ENCODE assay signal across 8 cellular contexts in the genomic region with DNA sequence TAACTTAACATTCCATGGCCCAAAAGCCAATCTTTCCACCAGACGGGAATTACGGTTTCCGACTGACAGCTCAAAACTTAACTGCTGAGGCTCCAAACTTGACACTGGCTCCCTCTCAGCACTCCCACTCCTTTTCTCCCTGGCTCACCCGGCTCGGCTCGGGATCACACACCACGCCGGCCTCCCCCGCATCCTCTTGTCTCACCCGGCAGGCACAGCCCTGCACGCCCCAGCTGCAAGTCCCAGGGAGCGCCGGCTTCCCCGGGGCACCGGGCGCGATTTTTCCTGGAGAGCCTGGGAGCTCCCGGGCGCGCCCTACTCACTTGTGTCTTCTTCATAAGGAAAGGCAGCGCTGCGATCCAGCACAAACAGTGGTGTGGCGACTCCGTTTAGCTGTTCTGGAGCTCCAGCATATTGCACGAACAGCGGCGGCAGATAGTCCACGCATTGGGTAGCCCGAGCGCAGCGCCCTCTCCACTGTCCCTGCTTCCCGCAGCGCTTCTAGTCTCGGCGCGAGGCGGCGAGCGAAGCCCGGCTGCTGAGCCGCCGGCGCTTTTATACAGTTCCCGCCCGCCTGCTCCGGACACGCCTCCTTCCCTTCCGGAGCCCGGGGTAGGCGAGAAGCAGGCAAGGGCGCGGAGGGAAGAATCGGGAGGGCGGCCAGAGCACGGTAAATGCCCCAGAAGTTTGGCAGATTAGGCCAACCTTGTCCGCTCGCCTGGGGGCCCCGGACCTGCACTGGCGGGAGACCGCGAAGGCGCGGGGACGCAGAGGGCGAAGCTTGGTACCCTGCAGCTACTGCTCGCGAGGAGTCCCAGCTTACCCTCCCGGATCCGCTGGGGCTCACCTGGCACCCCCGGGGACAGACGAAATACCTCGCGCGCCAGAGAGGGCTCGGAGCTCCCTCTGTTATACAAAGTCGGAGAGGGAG. TPM values are rescaled to one million over a fixed set of nuclear protein-coding genes. Genes with fewer than 3 reads are reported as not detected.
DNase-seq lines count a peak whose midpoint lies in the region; ATAC-seq, FAIRE-seq and TF ChIP-seq lines count a peak whose summit lies in the region.

A gene with protein sequence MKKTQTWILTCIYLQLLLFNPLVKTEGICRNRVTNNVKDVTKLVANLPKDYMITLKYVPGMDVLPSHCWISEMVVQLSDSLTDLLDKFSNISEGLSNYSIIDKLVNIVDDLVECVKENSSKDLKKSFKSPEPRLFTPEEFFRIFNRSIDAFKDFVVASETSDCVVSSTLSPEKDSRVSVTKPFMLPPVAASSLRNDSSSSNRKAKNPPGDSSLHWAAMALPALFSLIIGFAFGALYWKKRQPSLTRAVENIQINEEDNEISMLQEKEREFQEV (minus strand): TSS at position 531 of the 931 bp plus-strand sequence. CDS start 193 bp downstream, at position 338.

- H3K4me1 ChIP-seq in A549 (peaks cover 29% of the 10 kb centered on the region), muscle layer of colon (ENCODE audit: insufficient read depth, low read length) (peaks cover 24% of the 10 kb centered on the region), tibial nerve (peaks cover 0 to 39% (median 0%) of the 10 kb centered on the region in 4 donors)

- H3K4me3 ChIP-seq in A549 (peak within 1 kb of the TSS; percentile 70), muscle layer of colon (ENCODE audit: low read depth in 1 of 2, low read length in 2 of 2) (peak within 1 kb of the TSS; percentile 75 to 87), tibial nerve (peak within 1 kb of the TSS; percentile 62 to 90 (median 75))

- CTCF ChIA-PET in A549 (lab: Yijun Ruan, JAX): interaction anchor here (0.6 to 2.4 kb wide), 23 partner anchors 8 to 945 kb away, joined by 3 to 11 read pairs (median 4); partner anchors contain the start of gene GALNT4

- no peaks in the 10 kb centered on the region for H3K9me3 ChIP-seq in A549
- no peaks in the 10 kb centered on the region for H3K9me3 ChIP-seq in muscle layer of colon (ENCODE audit: low read length)
- no peaks in the 10 kb centered on the region for H3K9me3 ChIP-seq in tibial nerve

- TF ChIP-seq CTCF in A549 (IDR thresholded peaks at IDR 0.05) (peak; percentile 49), tibial nerve (IDR thresholded peaks at IDR 0.05) (peak; percentile 20 to 57 (median 38))

- FAIRE-seq in A549 (lab: Jason Lieb, UNC): no peak

- no peaks in the 10 kb centered on the region for H3K36me3 Mint-ChIP-seq in activated T-cell treated with anti-CD3 and anti-CD28 coated beads, Interleukin-2, amount 50 U/mL, for 4 hours (ENCODE audit: insufficient read depth)

- peaks cover 33% of the 10 kb centered on the region for H3K27me3 Mint-ChIP-seq in activated T-cell treated with anti-CD3 and anti-CD28 coated beads, Interleukin-2, amount 50 U/mL, for 4 hours (ENCODE audit: low read depth)

- peak within 1 kb of the TSS; percentile 65 to 86 for H3K27ac ChIP-seq in A549
- peak within 1 kb of the TSS; percentile 85 for H3K27ac ChIP-seq in muscle layer of colon (ENCODE audit: low read depth, low read length)
- H3K27ac ChIP-seq in tibial nerve: peak within 1 kb of the TSS; percentile 52 to 89 (median 76)

- peak within 1 kb of the TSS; percentile 71 for H3K9ac ChIP-seq in muscle layer of colon (ENCODE audit: low read length)

- H3K4me2 ChIP-seq in A549: peak within 1 kb of the TSS; percentile 86

- no peaks in the 10 kb centered on the region for H3K36me3 ChIP-seq in muscle layer of colon (ENCODE audit: insufficient read depth, low read length)
- H3K36me3 ChIP-seq in tibial nerve: no peaks in the 10 kb centered on the region

- DNase-seq in A549 (ENCODE audit: low read depth in 1 of 2, low spot score in 1 of 2): peak; percentile 80 to 84
- peak; percentile 90 for DNase-seq in NCI-H2227 (lab: John Stamatoyannopoulos, UW; ENCODE audit: unreplicated experiment)
- no peak for DNase-seq in activated T-cell treated with anti-CD3 and anti-CD28 coated beads, Interleukin-2, amount 50 U/mL, for 4 hours
- peak; percentile 87 for DNase-seq in fibroblast of peridontal ligament (ENCODE audit: extremely low read depth)
- DNase-seq in tibial nerve (ENCODE audit: low spot score in 2 of 2): peak; percentile 71 to 72

- POLR2A ChIA-PET in A549 (lab: Yijun Ruan, JAX): interaction anchor here (0.6 to 2.1 kb wide), 9 partner anchors 23 to 438 kb away, joined by 3 to 12 read pairs (median 3); partner anchors contain the start of genes CEP290 and TMTC3

- peaks cover 7% of the 10 kb centered on the region for H3K4me1 Mint-ChIP-seq in activated T-cell treated with anti-CD3 and anti-CD28 coated beads, Interleukin-2, amount 50 U/mL, for 4 hours (ENCODE audit: low read depth)

- peak; percentile 46 to 75 for TF ChIP-seq RAD21 in A549 (conservative IDR thresholded peaks at IDR 0.05 in 1 of 2, IDR thresholded peaks at IDR 0.05 in 1 of 2)

- ATAC-seq in A549 (peak; percentile 85 to 92), GM18858 (IDR thresholded peaks at IDR 0.05; ENCODE audit: unreplicated experiment) (peak; percentile 75), HG03159 (IDR thresholded peaks at IDR 0.05; ENCODE audit: unreplicated experiment) (peak; percentile 69)
- peak; percentile 60 to 66 for ATAC-seq in activated T-cell treated with anti-CD3 and anti-CD28 coated beads, Interleukin-2, amount 50 U/mL, for 4 hours

- peak within 1 kb of the TSS; percentile 61 for H3K4me3 Mint-ChIP-seq in activated T-cell treated with anti-CD3 and anti-CD28 coated beads, Interleukin-2, amount 50 U/mL, for 4 hours

- TF ChIP-seq POLR2A in A549 (IDR thresholded peaks at IDR 0.05; ENCODE audit: low read length): peak; percentile 95
- TF ChIP-seq POLR2A in tibial nerve (IDR thresholded peaks at IDR 0.05): peak; percentile 18 to 57

- TF ChIP-seq EP300 in A549 (IDR thresholded peaks at IDR 0.05) (no peak), tibial nerve (IDR thresholded peaks at IDR 0.05) (peak in 1 of 2 donors; percentile 93)

- H3K9me3 Mint-ChIP-seq in activated T-cell treated with anti-CD3 and anti-CD28 coated beads, Interleukin-2, amount 50 U/mL, for 4 hours: no peaks in the 10 kb centered on the region

- H3K27me3 ChIP-seq in muscle layer of colon (ENCODE audit: control insufficient read depth in 1 of 2, insufficient read depth in 2 of 2, low read length in 2 of 2) (no peaks in the 10 kb centered on the region), tibial nerve (no peaks in the 10 kb centered on the region)

- 2% methylated on average over 67 of the region's 76 CpGs for WGBS in A549 (ENCODE audit: missing lambda C conversion rate)
- WGBS in tibial nerve, 2 donors: 1% methylated on average over 42 to 49 of the region's 76 CpGs

TF ChIP-seq in A549, 52 proteins besides CTCF, POLR2A, EP300 and RAD21 (continues in another document):
- TF ChIP-seq BCL3 (IDR thresholded peaks at IDR 0.05): peak; percentile 66; the same call in 1 of the 3 replicates
- no peak for TF ChIP-seq FOSL2 (IDR thresholded peaks at IDR 0.05)
- no peak for TF ChIP-seq FOSL2 (CRISPR knock-in tag; IDR thresholded peaks at IDR 0.05)
- no peak for TF ChIP-seq HES2 (IDR thresholded peaks at IDR 0.05)
- TF ChIP-seq CBX8 (IDR thresholded peaks at IDR 0.05): no peak
- TF ChIP-seq FOSB (CRISPR knock-in tag; IDR thresholded peaks at IDR 0.05): no peak
- TF ChIP-seq, protein P1, sequence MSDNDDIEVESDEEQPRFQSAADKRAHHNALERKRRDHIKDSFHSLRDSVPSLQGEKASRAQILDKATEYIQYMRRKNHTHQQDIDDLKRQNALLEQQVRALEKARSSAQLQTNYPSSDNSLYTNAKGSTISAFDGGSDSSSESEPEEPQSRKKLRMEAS (IDR thresholded peaks at IDR 0.05): peak; percentile 88
- peak; percentile 98 for TF ChIP-seq HDAC2 (IDR thresholded peaks at IDR 0.05)
- peak in 1 of 2 experiments; percentile 63; a peak in 1 of 5 replicates for TF ChIP-seq JUN (IDR thresholded peaks at IDR 0.05)
- no peak for TF ChIP-seq ZFP36 (IDR thresholded peaks at IDR 0.05; ENCODE audit: borderline replicate concordance, partially characterized antibody)
- TF ChIP-seq, protein P2, sequence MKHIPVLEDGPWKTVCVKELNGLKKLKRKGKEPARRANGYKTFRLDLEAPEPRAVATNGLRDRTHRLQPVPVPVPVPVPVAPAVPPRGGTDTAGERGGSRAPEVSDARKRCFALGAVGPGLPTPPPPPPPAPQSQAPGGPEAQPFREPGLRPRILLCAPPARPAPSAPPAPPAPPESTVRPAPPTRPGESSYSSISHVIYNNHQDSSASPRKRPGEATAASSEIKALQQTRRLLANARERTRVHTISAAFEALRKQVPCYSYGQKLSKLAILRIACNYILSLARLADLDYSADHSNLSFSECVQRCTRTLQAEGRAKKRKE (CRISPR knock-in tag; IDR thresholded peaks at IDR 0.05; ENCODE audit: low read depth): no peak
- no peak for TF ChIP-seq KDM1A (IDR thresholded peaks at IDR 0.05; ENCODE audit: low read depth)
- no peak; the same call in 1 of the 2 replicates for TF ChIP-seq GATA3 (IDR thresholded peaks at IDR 0.05; ENCODE audit: borderline replicate concordance)
- no peak for TF ChIP-seq CHD4 (IDR thresholded peaks at IDR 0.05; ENCODE audit: borderline replicate concordance)

RNA-seq across cellular contexts. Expression of the gene that starts here (rescaled TPM):
- 7.6 and 10.1 TPM in 2 replicates for polyA plus RNA-seq in A549 (2011; rRNA removed)
- 1.4 and 1.6 TPM in 2 replicates for polyA plus RNA-seq in A549 (2012; cell fraction: cytosol; rRNA removed)
- polyA plus RNA-seq in A549 (2012; cell fraction: nucleus; rRNA removed): 0.95 and 1.3 TPM in 2 replicates
- polyA plus RNA-seq in A549 (2017; fragmentation: RNase III; extraction: RNeasy Plus Mini Kit Qiagen cat#74134 plus additional on column Dnase treatment): 8.0 to 8.9 TPM (median 8.7 TPM) in 3 replicates
- polyA minus RNA-seq in A549 (2011; rRNA and poly(A)+ RNA removed): 7.1 and 9.1 TPM in 2 replicates
- total RNA-seq in activated T-cell treated with anti-CD3 and anti-CD28 coated beads, Interleukin-2, amount 50 U/mL, for 4 hours: under 1 TPM; 0.18 to 0.45 (median 0.38) TPM
- 10 to 100 TPM; 10.2 to 27.5 (median 16.4) TPM for total RNA-seq in tibial nerve

Comparison
In these comparisons a context has a peak if more than half of its experiments do, and no peak if none do; other contexts are left out.
1. RNA of the gene that starts here (total RNA-seq): 10.2 to 27.5 TPM in tibial nerve; 0.18 to 0.45 TPM in activated T-cell treated with anti-CD3 and anti-CD28 coated beads, Interleukin-2, amount 50 U/mL, for 4 hours; every median in the first group is over 4 times any median in the second.
2. Peak in ATAC-seq in activated T-cell treated with anti-CD3 and anti-CD28 coated beads, Interleukin-2, amount 50 U/mL, for 4 hours; RNA of the gene not detected or under 1 TPM.
3. Peak in every context shown above with its lines, with median percentiles within 50 percentile points of each other: ATAC-seq, H3K27ac ChIP-seq and H3K4me3 ChIP-seq.